ENCODE assay signal across 15 cellular contexts in genomic region chr19:34957830-34958751, GRCh38. TPM values are rescaled to one million over a fixed set of nuclear protein-coding genes. Genes with fewer than 3 reads are reported as not detected.
A peak's percentile ranks its signal among the peaks of the same experiment; 100 is the strongest.
DNase-seq lines count a peak whose midpoint lies in the region; ATAC-seq and TF ChIP-seq lines count a peak whose summit lies in the region.
"Had no signal": no experiment of that assay in that cellular context is flagged by ENCODE, and none has a peak within 500 bp of the region (broad histone marks: within the 10 kb centered on the region; RNA-seq: fewer than 3 reads in every experiment).

No MANE protein-coding gene starts in this region.

- H3K4me3 ChIP-seq in BLaER1 treated with 17β-estradiol and CSF1 and Interleukin-3, amounts not matched to agents 10 nM and 100 nM, result peak overlapping the region; percentile 20 to 99 (median 92); a peak in 19 of 20 replicates
- no peak overlapping the region for H3K4me3 ChIP-seq in HEK293 (ENCODE audit: low read depth, low read length)
- peak overlapping the region; percentile 19 for H3K4me3 ChIP-seq in coronary artery
- H3K4me3 ChIP-seq in naive thymus-derived CD4-positive, alpha-beta T cell (ENCODE audit: low read length), result peak overlapping the region; percentile 9
- H3K4me3 ChIP-seq in stomach, result no peak overlapping the region
- no peak overlapping the region for H3K4me3 ChIP-seq in right atrium auricular region
- H3K4me3 ChIP-seq: GM23338 had no signal

- H4K20me1 ChIP-seq in BLaER1 treated with 17β-estradiol and CSF1 and Interleukin-3, amounts not matched to agents 10 nM and 100 nM, result no peaks in the 10 kb centered on the region

- no peak overlapping the region for H3K4me2 ChIP-seq in BLaER1 treated with 17β-estradiol and CSF1 and Interleukin-3, amounts not matched to agents 10 nM and 100 nM
- H3K4me2 ChIP-seq: GM23338 had no signal

- H3K27me3 Mint-ChIP-seq in naive thymus-derived CD4-positive, alpha-beta T cell, result no peaks in the 10 kb centered on the region

- peaks cover 14 to 18% (median 16%) of the 10 kb centered on the region in 10 experiments for H3K4me1 ChIP-seq in BLaER1 treated with 17β-estradiol and CSF1 and Interleukin-3, amounts not matched to agents 10 nM and 100 nM
- H3K4me1 ChIP-seq in HEK293 (ENCODE audit: control insufficient read depth, insufficient read depth, low read length) (peaks cover 12% of the 10 kb centered on the region), stomach (peaks cover 12 to 23% (median 17%) of the 10 kb centered on the region in 4 donors), right atrium auricular region (peaks cover 0 to 16% of the 10 kb centered on the region in 2 donors)
- H3K4me1 ChIP-seq in naive thymus-derived CD4-positive, alpha-beta T cell (ENCODE audit: control insufficient read depth in 2 of 2, insufficient read depth in 2 of 2, low read length in 2 of 2), result peaks cover 14 to 17% of the 10 kb centered on the region in 2 donors
- H3K4me1 ChIP-seq: BE2C had no signal

- 94 to 96% (median 96%) methylated on average over 22 of the region's 22 CpGs for WGBS in stomach, 5 donors

- H3K4me3 Mint-ChIP-seq in naive thymus-derived CD4-positive, alpha-beta T cell, result no peak overlapping the region
- H3K4me3 Mint-ChIP-seq: GM23338 had no signal

- DNase-seq in coronary artery (ENCODE audit: low spot score), result no peak
- peak in 1 of 9 donors; percentile 6 for DNase-seq in naive thymus-derived CD4-positive, alpha-beta T cell
- no peak for DNase-seq in stomach
- DNase-seq in right atrium auricular region (ENCODE audit: low spot score), result no peak
- DNase-seq: ACHN, BE2C, NCI-H1930, NCI-H2171 treated with DMSO at 0.1 percent for 48 hours, NCI-H82, SHP77 had no signal

- no peak overlapping the region for H3K27ac ChIP-seq in BLaER1 treated with 17β-estradiol and CSF1 and Interleukin-3, amounts not matched to agents 10 nM and 100 nM
- H3K27ac ChIP-seq in HEK293 (ENCODE audit: extremely low read depth, low read depth, low read length) (no peak overlapping the region), coronary artery (no peak overlapping the region), stomach (no peak overlapping the region), right atrium auricular region (no peak overlapping the region)
- H3K27ac ChIP-seq in naive thymus-derived CD4-positive, alpha-beta T cell (ENCODE audit: low read depth, low read length), result no peak overlapping the region

- peaks cover 0 to 7% (median 0%) of the 10 kb centered on the region in 11 experiments; a peak in 3 of 22 replicates for H3K27me3 ChIP-seq in BLaER1 treated with 17β-estradiol and CSF1 and Interleukin-3, amounts not matched to agents 10 nM and 100 nM
- no peaks in the 10 kb centered on the region for H3K27me3 ChIP-seq in naive thymus-derived CD4-positive, alpha-beta T cell (ENCODE audit: control insufficient read depth in 2 of 2, insufficient read depth in 2 of 2, low read length in 2 of 2)
- H3K27me3 ChIP-seq in stomach, result no peaks in the 10 kb centered on the region
- no peaks in the 10 kb centered on the region for H3K27me3 ChIP-seq in right atrium auricular region
- H3K27me3 ChIP-seq: BE2C had no signal

- no peak for TF ChIP-seq POLR2A in stomach (IDR thresholded peaks at IDR 0.05)

- intact Hi-C loops in naive thymus-derived CD4-positive, alpha-beta T cell (cut with micrococcal nuclease), result no loop called here
- intact Hi-C loops in stomach (cut with DNase I; ENCODE audit: low total_unique reads), result no loop called here

- no peak for TF ChIP-seq EP300 in stomach (IDR thresholded peaks at IDR 0.05)

- peaks cover 54 to 93% (median 88%) of the 10 kb centered on the region in 5 donors for H3K36me3 Mint-ChIP-seq in naive thymus-derived CD4-positive, alpha-beta T cell

- POLR2A ChIA-PET in HEK293 (lab: Yijun Ruan, JAX), result interaction anchor here (1.5 kb wide), 1 partner anchor 43 kb away, joined by 4 read pairs; no protein-coding TSS in a partner anchor
- POLR2A ChIA-PET in naive thymus-derived CD4-positive, alpha-beta T cell (lab: Charles Lee), result interaction anchor here (0.6 to 1.5 kb wide), 6 partner anchors 8 to 145 kb away, joined by 3 to 4 read pairs (median 3); no protein-coding TSS in a partner anchor

- no peak for TF ChIP-seq CTCF in HEK293 (tag by site-specific recombination; IDR thresholded peaks at IDR 0.05)
- no peak for TF ChIP-seq CTCF in coronary artery (IDR thresholded peaks at IDR 0.05)
- no peak for TF ChIP-seq CTCF in stomach (IDR thresholded peaks at IDR 0.05)
- TF ChIP-seq CTCF in right atrium auricular region (IDR thresholded peaks at IDR 0.05), result no peak

- H3K4me1 Mint-ChIP-seq in naive thymus-derived CD4-positive, alpha-beta T cell, result peaks cover 18 to 33% (median 23%) of the 10 kb centered on the region in 7 donors

- H3K9me3 ChIP-seq in BLaER1 treated with 17β-estradiol and CSF1 and Interleukin-3, amounts not matched to agents 10 nM and 100 nM (replicated peaks in 1 of 11), result peaks cover 95 to 100% (median 98%) of the 10 kb centered on the region in 11 experiments
- H3K9me3 ChIP-seq in HEK293 (ENCODE audit: control insufficient read depth, insufficient read depth, low read depth, low read length) (peaks cover 20% of the 10 kb centered on the region), stomach (peaks cover 42 to 93% (median 78%) of the 10 kb centered on the region in 4 donors), right atrium auricular region (peaks cover 47 to 83% of the 10 kb centered on the region in 2 donors)
- peaks cover 40 to 86% (median 66%) of the 10 kb centered on the region in 3 experiments for H3K9me3 ChIP-seq in naive thymus-derived CD4-positive, alpha-beta T cell (ENCODE audit: control insufficient read depth in 2 of 3, low read length in 3 of 3)

- CTCF ChIA-PET in HEK293 (lab: Yijun Ruan, JAX), result interaction anchor here (0.7 to 2.1 kb wide), 3 partner anchors 15 to 456 kb away, joined by 3 to 8 read pairs (median 4); no protein-coding TSS in a partner anchor
- CTCF ChIA-PET in naive thymus-derived CD4-positive, alpha-beta T cell (lab: Charles Lee), result no interaction called here

- no peak for ATAC-seq in naive thymus-derived CD4-positive, alpha-beta T cell
- no peak for ATAC-seq in GM19328 (IDR thresholded peaks at IDR 0.05; ENCODE audit: unreplicated experiment)
- ATAC-seq: GM23338, SK-N-SH treated with all-trans-retinoic acid at 6 μM for 48 hours had no signal

- H3K9ac ChIP-seq in BLaER1 treated with 17β-estradiol and CSF1 and Interleukin-3, amounts not matched to agents 10 nM and 100 nM, result no peak overlapping the region

- peaks cover 15 to 100% (median 88%) of the 10 kb centered on the region in 11 donors for H3K9me3 Mint-ChIP-seq in naive thymus-derived CD4-positive, alpha-beta T cell

- H3K36me3 ChIP-seq in BLaER1 treated with 17β-estradiol and CSF1 and Interleukin-3, amounts not matched to agents 10 nM and 100 nM, result peaks cover 83 to 93% (median 91%) of the 10 kb centered on the region in 11 experiments
- H3K36me3 ChIP-seq in HEK293 (ENCODE audit: control insufficient read depth in 2 of 2, insufficient read depth in 1 of 2, low read length in 2 of 2) (peaks cover 22 to 65% of the 10 kb centered on the region in 2 experiments), stomach (peaks cover 35 to 79% (median 59%) of the 10 kb centered on the region in 4 donors), right atrium auricular region (peaks cover 39% of the 10 kb centered on the region)
- H3K36me3 ChIP-seq in naive thymus-derived CD4-positive, alpha-beta T cell (ENCODE audit: control insufficient read depth in 2 of 3, insufficient read depth in 3 of 3, low read length in 3 of 3), result peaks cover 29 to 66% (median 38%) of the 10 kb centered on the region in 3 experiments

- H3K27ac Mint-ChIP-seq in naive thymus-derived CD4-positive, alpha-beta T cell, result no peak overlapping the region
- H3K27ac Mint-ChIP-seq: GM23338 had no signal

TF ChIP-seq in HEK293, 187 proteins besides CTCF, POLR2A, EP300 and RAD21 (continues in another document):
- no peak for TF ChIP-seq ZNF792 (tag by site-specific recombination; IDR thresholded peaks at IDR 0.05)
- no peak for TF ChIP-seq ZNF555 (tag by site-specific recombination; conservative IDR thresholded peaks at IDR 0.05)
- no peak for TF ChIP-seq ZFP37 (tag by site-specific recombination; IDR thresholded peaks at IDR 0.05)
- no peak for TF ChIP-seq ZNF596 (tag by site-specific recombination; IDR thresholded peaks at IDR 0.05)
- no peak for TF ChIP-seq ZNF777 (tag by site-specific recombination; IDR thresholded peaks at IDR 0.05; ENCODE audit: borderline replicate concordance)
- no peak for TF ChIP-seq MYNN (tag by site-specific recombination; IDR thresholded peaks at IDR 0.05; ENCODE audit: borderline replicate concordance)
- no peak for TF ChIP-seq ZNF747 (tag by site-specific recombination; IDR thresholded peaks at IDR 0.05)

RNA-seq across cellular contexts. Expression of gene ZNF792, which starts 5.9 kb away (rescaled TPM):
- 10 to 100 TPM; 11.0 to 33.9 (median 14.7) TPM for total RNA-seq in naive thymus-derived CD4-positive, alpha-beta T cell
- polyA plus RNA-seq in naive thymus-derived CD4-positive, alpha-beta T cell, result 10 to 100 TPM; 18.3 to 23.5 TPM
- 10 to 100 TPM in 2 of 5 donors, 1 to 10 TPM in 2, under 1 TPM in 1; 0.87 to 14.3 (median 8.4) TPM for total RNA-seq in stomach
- polyA plus RNA-seq in stomach, result 1 to 10 TPM in 1 of 3 donors, under 1 TPM in 2; 0.78 to 1.4 (median 0.87) TPM
- 1 to 10 TPM; 4.4 to 5.9 TPM for total RNA-seq in right atrium auricular region

RNA-seq across cellular contexts. Expression of gene ZNF30, which starts 31.4 kb away (rescaled TPM):
- total RNA-seq in naive thymus-derived CD4-positive, alpha-beta T cell, result 10 to 100 TPM in 1 of 5 experiments, 1 to 10 TPM in 4; 2.0 to 13.1 (median 3.5) TPM
- 10 to 100 TPM; 10.2 to 13.0 TPM for polyA plus RNA-seq in naive thymus-derived CD4-positive, alpha-beta T cell
- total RNA-seq in stomach (1 to 10 TPM in 3 of 5 donors, under 1 TPM in 1, not detected in 1; 0.58 to 4.1 (median 3.5) TPM), right atrium auricular region (1 to 10 TPM; 1.5 to 1.7 TPM)
- polyA plus RNA-seq in stomach, result 1 to 10 TPM; 1.2 to 6.1 (median 1.4) TPM

RNA-seq across cellular contexts. Expression of gene GRAMD1A, which starts 42.0 kb away (rescaled TPM):
- 100 to 1,000 TPM in 4 of 5 experiments, 10 to 100 TPM in 1; 90.1 to 286 (median 253) TPM for total RNA-seq in naive thymus-derived CD4-positive, alpha-beta T cell
- polyA plus RNA-seq in naive thymus-derived CD4-positive, alpha-beta T cell, result 10 to 100 TPM; 33.6 to 74.9 TPM
- total RNA-seq in stomach, result 10 to 100 TPM; 39.7 to 74.1 (median 48.1) TPM
- polyA plus RNA-seq in stomach, result 10 to 100 TPM; 29.8 to 52.2 (median 34.4) TPM
- 10 to 100 TPM; 29.6 to 37.7 TPM for total RNA-seq in right atrium auricular region

Comparison
In these comparisons a context has a peak if more than half of its experiments do, and no peak if none do; other contexts are left out.
1. H3K4me3 ChIP-seq: peak in BLaER1 treated with 17β-estradiol and CSF1 and Interleukin-3, amounts not matched to agents 10 nM and 100 nM (10 of 10), coronary artery (single experiment) and naive thymus-derived CD4-positive, alpha-beta T cell (single experiment); none in HEK293 (single experiment), stomach (0 of 4) and right atrium auricular region (0 of 2).